Comparison of ENCODE assay signal across 20 cellular contexts in the genomic region with DNA sequence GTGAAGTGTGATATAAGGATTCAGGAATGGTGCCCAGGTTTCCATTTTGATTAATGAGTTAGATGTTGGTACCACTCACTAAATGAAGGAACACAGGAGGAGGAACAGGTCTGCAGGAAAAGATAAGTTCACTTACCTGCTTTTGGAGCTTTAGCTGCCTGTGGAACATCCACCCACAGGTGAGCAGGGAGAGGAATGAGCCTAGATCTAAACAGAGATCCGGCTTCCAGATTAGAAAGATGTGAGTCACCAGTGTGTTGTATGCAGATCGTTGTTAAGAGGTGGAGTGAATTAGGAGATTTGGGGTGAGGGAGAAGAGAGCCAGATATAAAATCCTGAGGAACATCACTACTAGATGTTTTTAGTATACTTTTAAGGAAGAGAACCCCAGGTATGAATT.
DNase-seq lines count a peak whose midpoint lies in the region; ATAC-seq and TF ChIP-seq lines count a peak whose summit lies in the region.
"Had no signal": no experiment of that assay in that cellular context is flagged by ENCODE, and none has a peak within 500 bp of the region (broad histone marks: within the 10 kb centered on the region; RNA-seq: fewer than 3 reads in every experiment).

No MANE protein-coding gene starts in this region.

- H3K36me3 Mint-ChIP-seq in stimulated activated naive CD8-positive, alpha-beta T cell treated with anti-CD3 and anti-CD28 coated beads, Interleukin-15, Interleukin-2, amounts not matched to agents 100 ng/mL and 50 ng/mL, for 24 hours (ENCODE audit: low read depth) = peaks cover 53% of the 10 kb centered on the region
- H3K36me3 Mint-ChIP-seq in activated B cell treated with CpG ODN at 0.5 μM for 24 hours (ENCODE audit: low read depth) (peaks cover 85% of the 10 kb centered on the region), memory B cell (peaks cover 27% of the 10 kb centered on the region)

- H3K4me1 Mint-ChIP-seq in stimulated activated naive CD8-positive, alpha-beta T cell treated with anti-CD3 and anti-CD28 coated beads, Interleukin-15, Interleukin-2, amounts not matched to agents 100 ng/mL and 50 ng/mL, for 24 hours (ENCODE audit: low read depth) = peaks cover 24% of the 10 kb centered on the region
- H3K4me1 Mint-ChIP-seq in activated B cell treated with CpG ODN at 0.5 μM for 24 hours (no peaks in the 10 kb centered on the region), memory B cell (no peaks in the 10 kb centered on the region)
- H3K4me1 Mint-ChIP-seq: mesothelial cell of epicardium, nephron progenitor cell had no signal

- POLR2A ChIA-PET in activated B cell treated with CpG ODN at 0.5 μM for 24 hours (lab: Charles Lee) = no interaction called here

- peak overlapping the region; percentile 7 for H3K27ac Mint-ChIP-seq in stimulated activated naive CD8-positive, alpha-beta T cell treated with anti-CD3 and anti-CD28 coated beads, Interleukin-15, Interleukin-2, amounts not matched to agents 100 ng/mL and 50 ng/mL, for 24 hours
- peak overlapping the region; percentile 27 for H3K27ac Mint-ChIP-seq in activated B cell treated with CpG ODN at 0.5 μM for 24 hours
- peak overlapping the region; percentile 45 for H3K27ac Mint-ChIP-seq in memory B cell
- H3K27ac Mint-ChIP-seq: CD4-positive, alpha-beta T cell; mesothelial cell of epicardium; nephron progenitor cell had no signal

- H3K27me3 Mint-ChIP-seq in stimulated activated naive CD8-positive, alpha-beta T cell treated with anti-CD3 and anti-CD28 coated beads, Interleukin-15, Interleukin-2, amounts not matched to agents 100 ng/mL and 50 ng/mL, for 24 hours = no peaks in the 10 kb centered on the region
- H3K27me3 Mint-ChIP-seq in activated B cell treated with CpG ODN at 0.5 μM for 24 hours (no peaks in the 10 kb centered on the region), memory B cell (no peaks in the 10 kb centered on the region)
- H3K27me3 Mint-ChIP-seq: CD4-positive, alpha-beta T cell had no signal

- TF ChIP-seq CTCF in activated B cell treated with CpG ODN at 0.5 μM for 24 hours (IDR thresholded peaks at IDR 0.05) = no peak

- CTCF ChIA-PET in activated B cell treated with CpG ODN at 0.5 μM for 24 hours (lab: Charles Lee) = no interaction called here

- DNase-seq in stimulated activated naive CD8-positive, alpha-beta T cell treated with anti-CD3 and anti-CD28 coated beads, Interleukin-15, Interleukin-2, amounts not matched to agents 100 U/mL and 50 U/mL, for 24 hours = no peak
- DNase-seq in activated B cell treated with CpG ODN at 0.5 μM for 24 hours = no peak
- no peak for DNase-seq in memory B cell (ENCODE audit: low spot score in 2 of 2)
- DNase-seq in NCI-H1436 treated with DMSO at 0.1 percent for 48 hours (lab: John Stamatoyannopoulos, UW) = no peak
- no peak for DNase-seq in NCI-H146 treated with DMSO at 0.1 percent for 48 hours (lab: John Stamatoyannopoulos, UW; ENCODE audit: unreplicated experiment)
- DNase-seq: activated CD4-positive, CD25-positive, alpha-beta regulatory T cell; CD4-positive, alpha-beta T cell; effector CD8-positive, alpha-beta T cell; GOT3; MV-4-11; NCI-H2029; NCI-H446; nephron progenitor cell; posterior cingulate gyrus; T1000; thyroid gland had no signal

- H3K9me3 Mint-ChIP-seq in stimulated activated naive CD8-positive, alpha-beta T cell treated with anti-CD3 and anti-CD28 coated beads, Interleukin-15, Interleukin-2, amounts not matched to agents 100 ng/mL and 50 ng/mL, for 24 hours = no peaks in the 10 kb centered on the region
- H3K9me3 Mint-ChIP-seq in activated B cell treated with CpG ODN at 0.5 μM for 24 hours (no peaks in the 10 kb centered on the region), memory B cell (no peaks in the 10 kb centered on the region)
- H3K9me3 Mint-ChIP-seq: CD4-positive, alpha-beta T cell; mesothelial cell of epicardium; nephron progenitor cell had no signal

- H3K4me3 Mint-ChIP-seq in stimulated activated naive CD8-positive, alpha-beta T cell treated with anti-CD3 and anti-CD28 coated beads, Interleukin-15, Interleukin-2, amounts not matched to agents 100 ng/mL and 50 ng/mL, for 24 hours = no peak overlapping the region
- no peak overlapping the region for H3K4me3 Mint-ChIP-seq in activated B cell treated with CpG ODN at 0.5 μM for 24 hours
- H3K4me3 Mint-ChIP-seq in memory B cell = no peak overlapping the region
- H3K4me3 Mint-ChIP-seq: CD4-positive, alpha-beta T cell; mesothelial cell of epicardium; nephron progenitor cell had no signal

- no peak for ATAC-seq in stimulated activated naive CD8-positive, alpha-beta T cell treated with anti-CD3 and anti-CD28 coated beads, Interleukin-15, Interleukin-2, amounts not matched to agents 100 U/mL and 50 U/mL, for 24 hours
- ATAC-seq in activated B cell treated with CpG ODN at 0.5 μM for 24 hours (ENCODE audit: low read depth) (no peak), memory B cell (ENCODE audit: low read depth) (no peak), HG02588 (IDR thresholded peaks at IDR 0.05; ENCODE audit: unreplicated experiment) (no peak)
- ATAC-seq: GM12878 had no signal

- intact Hi-C loops in activated B cell treated with CpG ODN at 0.5 μM for 24 hours (cut with micrococcal nuclease) = no loop called here
